ENCODE assay signal across 8 cellular contexts in the genomic region with DNA sequence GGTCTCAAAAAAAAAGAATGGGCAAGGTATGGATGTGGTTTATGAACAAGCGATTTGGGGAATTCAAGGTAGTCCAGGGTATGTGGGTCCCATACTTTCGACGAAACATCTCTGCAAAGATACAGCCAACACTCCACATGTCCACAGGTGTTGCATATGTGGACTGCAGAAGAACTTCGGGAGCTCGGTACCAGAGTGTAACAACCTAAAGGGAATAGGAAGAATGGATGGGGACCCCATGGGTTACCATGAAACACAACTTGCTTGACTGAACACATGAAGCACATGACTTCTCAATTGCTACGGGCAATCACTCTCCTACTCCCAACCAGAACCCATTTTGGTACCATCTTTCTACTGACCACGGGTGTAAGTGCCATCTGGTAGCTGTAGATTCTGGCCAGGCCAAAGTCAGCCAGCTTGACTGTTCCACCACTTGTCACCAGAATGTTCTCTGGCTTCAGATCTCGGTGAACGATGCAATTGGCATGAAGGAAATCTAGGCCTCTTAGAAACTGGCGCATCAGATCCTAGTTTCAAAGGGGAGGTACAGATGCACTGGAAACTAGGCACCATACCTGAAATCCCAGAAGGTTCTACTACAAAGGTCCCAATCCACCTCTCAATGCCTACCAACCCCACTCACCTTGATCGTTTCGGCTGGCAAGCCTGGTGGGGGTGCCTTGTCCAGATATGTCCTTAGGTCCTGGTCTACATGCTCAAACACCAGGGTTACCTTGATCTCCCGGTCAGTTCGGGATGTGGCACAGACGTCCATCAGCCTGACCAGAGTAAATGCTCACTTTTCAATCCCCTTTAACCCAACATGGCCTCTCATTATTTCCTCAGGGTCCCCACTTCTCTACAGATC. TPM values are rescaled to one million over a fixed set of nuclear protein-coding genes. Genes with fewer than 3 reads are reported as not detected.
DNase-seq lines count a peak whose midpoint lies in the region; ATAC-seq and TF ChIP-seq lines count a peak whose summit lies in the region.

No MANE protein-coding gene starts in this region.

- peaks cover 44 to 55% (median 49%) of the 10 kb centered on the region in 3 donors for H3K4me1 Mint-ChIP-seq in naive B cell

- H3K4me3 ChIP-seq in BJ (ENCODE audit: low read depth, low read length) (peak overlapping the region; percentile 81), Loucy (ENCODE audit: low read length, poor library complexity, severe bottlenecking) (peak overlapping the region; percentile 99), colonic mucosa (peak overlapping the region; percentile 73)

- H3K9me2 ChIP-seq in Loucy (replicated peaks; ENCODE audit: low read depth, low read length) = no peaks in the 10 kb centered on the region

- H3K9me3 Mint-ChIP-seq in naive B cell = no peaks in the 10 kb centered on the region

- intact Hi-C loops in colonic mucosa (cut with DNase I) = no loop called here

- CTCF ChIA-PET in BJ (lab: Yijun Ruan, JAX) = interaction anchor here (1.0 kb wide), 1 partner anchor 9 kb away, joined by 3 read pairs; no protein-coding TSS in a partner anchor

- no peak overlapping the region for H2AFZ ChIP-seq in Loucy (ENCODE audit: low read length)

- H3K4me2 ChIP-seq in Loucy (ENCODE audit: low read depth, low read length, poor library complexity, severe bottlenecking) = peak overlapping the region; percentile 93

- H3K27ac ChIP-seq in colonic mucosa = no peak overlapping the region

- H3F3A ChIP-seq in Loucy (ENCODE audit: low read depth) = peaks cover 7% of the 10 kb centered on the region

- H3K27me3 Mint-ChIP-seq in naive B cell = no peaks in the 10 kb centered on the region

- no peak for DNase-seq in BJ (ENCODE audit: low read depth)
- DNase-seq in colonic mucosa = no peak
- no peak for DNase-seq in naive B cell
- no peak for DNase-seq in EL
- no peak for DNase-seq in effector CD8-positive, alpha-beta T cell (lab: John Stamatoyannopoulos, UW)
- no peak for DNase-seq in cerebellum (ENCODE audit: low spot score)
- DNase-seq in NOMO-1 treated with dmso at 0.1 percent for 144 hours (lab: John Stamatoyannopoulos, UW; ENCODE audit: unreplicated experiment) = no peak

- H4K20me1 ChIP-seq in Loucy (ENCODE audit: insufficient read depth, low read length, poor library complexity, severe bottlenecking) = peaks cover 25% of the 10 kb centered on the region

- peaks cover 42% of the 10 kb centered on the region for H3K79me2 ChIP-seq in Loucy (ENCODE audit: insufficient read depth, low read length)

- POLR2A ChIA-PET in BJ (lab: Charles Lee) = no interaction called here

- ATAC-seq in naive B cell (ENCODE audit: low read depth in 2 of 2) = no peak

- no peaks in the 10 kb centered on the region for H3K9me3 ChIP-seq in Loucy (ENCODE audit: insufficient read depth, low read depth, low read length)
- no peaks in the 10 kb centered on the region for H3K9me3 ChIP-seq in colonic mucosa

- H3K9ac ChIP-seq in Loucy (ENCODE audit: low read depth, low read length, poor library complexity, severe bottlenecking) (peak overlapping the region; percentile 99), colonic mucosa (ENCODE audit: low read depth in 2 of 2, low read length in 2 of 2) (peak overlapping the region in 1 of 2 donors; percentile 84)

- H3K27me3 ChIP-seq in BJ (ENCODE audit: control insufficient read depth, insufficient read depth, low read length) = peaks cover 2% of the 10 kb centered on the region
- H3K27me3 ChIP-seq in Loucy (ENCODE audit: insufficient read depth, low read length, poor library complexity, severe bottlenecking) = no peaks in the 10 kb centered on the region
- no peaks in the 10 kb centered on the region for H3K27me3 ChIP-seq in colonic mucosa

- no peaks in the 10 kb centered on the region for H3K36me3 Mint-ChIP-seq in naive B cell

- H3K4me1 ChIP-seq in Loucy (ENCODE audit: insufficient read depth, low read length, poor library complexity, severe bottlenecking) = peaks cover 33% of the 10 kb centered on the region
- no peaks in the 10 kb centered on the region for H3K4me1 ChIP-seq in colonic mucosa

- H3K4me3 Mint-ChIP-seq in naive B cell = peak overlapping the region; percentile 78 to 98 (median 92)

- peak overlapping the region in 3 of 6 donors; percentile 91 to 99 (median 95) for H3K27ac Mint-ChIP-seq in naive B cell

- peaks cover 15% of the 10 kb centered on the region for H3K36me3 ChIP-seq in BJ (ENCODE audit: control insufficient read depth, insufficient read depth, low read length)
- peaks cover 27% of the 10 kb centered on the region for H3K36me3 ChIP-seq in Loucy (ENCODE audit: insufficient read depth, low read length)
- peaks cover 6% of the 10 kb centered on the region for H3K36me3 ChIP-seq in colonic mucosa

- TF ChIP-seq CTCF in BJ (IDR thresholded peaks at IDR 0.05; ENCODE audit: insufficient read depth, low read depth, low read length) = no peak
- no peak for TF ChIP-seq CTCF in Loucy (conservative IDR thresholded peaks at IDR 0.05; ENCODE audit: low read length)
- no peak for TF ChIP-seq CTCF in colonic mucosa (IDR thresholded peaks at IDR 0.05)

RNA-seq across cellular contexts. Expression of a gene that starts 1.3 kb away (rescaled TPM):
- polyA plus RNA-seq in BJ (2011; rRNA removed) (208 and 293 TPM in 2 replicates), naive B cell (ENCODE audit: low read depth in 6 of 6) (10 to 100 TPM; 63.2 to 99.0 (median 67.8) TPM)
- polyA minus RNA-seq in BJ (2011; rRNA and poly(A)+ RNA removed) = 69.7 and 116 TPM in 2 replicates
- total RNA-seq in colonic mucosa (100 to 1,000 TPM in 1 of 2 donors, 10 to 100 TPM in 1; 45.7 to 121 TPM), cerebellum (48.5 TPM)

RNA-seq across cellular contexts. Expression of a gene that starts 4.1 kb away (rescaled TPM):
- polyA plus RNA-seq in BJ (2011; rRNA removed) = 3.1 and 6.2 TPM in 2 replicates
- polyA minus RNA-seq in BJ (2011; rRNA and poly(A)+ RNA removed) = 3.0 and 5.1 TPM in 2 replicates
- total RNA-seq in colonic mucosa = 10 to 100 TPM; 10.6 to 14.3 TPM
- 10 to 100 TPM; 10.9 to 21.0 (median 14.2) TPM for polyA plus RNA-seq in naive B cell (ENCODE audit: low read depth in 6 of 6)
- 12.2 TPM for total RNA-seq in cerebellum

RNA-seq across cellular contexts. Expression of a gene that starts 6.0 kb away (rescaled TPM):
- polyA plus RNA-seq in BJ (2011; rRNA removed) = 25.7 and 40.4 TPM in 2 replicates
- 22.7 and 28.2 TPM in 2 replicates for polyA minus RNA-seq in BJ (2011; rRNA and poly(A)+ RNA removed)
- 10 to 100 TPM; 19.3 to 32.3 TPM for total RNA-seq in colonic mucosa
- 10 to 100 TPM; 48.3 to 82.1 (median 57.7) TPM for polyA plus RNA-seq in naive B cell (ENCODE audit: low read depth in 6 of 6)
- total RNA-seq in cerebellum = 32.1 TPM

RNA-seq across cellular contexts. Expression of a gene that starts 12.3 kb away (rescaled TPM):
- 0.04 and 0.05 TPM in 2 replicates for polyA plus RNA-seq in BJ (2011; rRNA removed)
- polyA minus RNA-seq in BJ (2011; rRNA and poly(A)+ RNA removed) = 0.26 and 0.47 TPM in 2 replicates
- 1 to 10 TPM in 1 of 2 donors, under 1 TPM in 1; 0.86 to 1.0 TPM for total RNA-seq in colonic mucosa
- polyA plus RNA-seq in naive B cell (ENCODE audit: low read depth in 6 of 6) = 1 to 10 TPM; 1.2 to 4.0 (median 2.1) TPM
- total RNA-seq in cerebellum = 22.7 TPM

RNA-seq across cellular contexts. Expression of a gene that starts 16.1 kb away (rescaled TPM):
- polyA plus RNA-seq in BJ (2011; rRNA removed) (0.76 and 0.91 TPM in 2 replicates), naive B cell (ENCODE audit: low read depth in 6 of 6) (under 1 TPM in 3 of 6 donors, not detected in 3; 0.09 to 0.58 (median 0.31) TPM)
- 0.43 and 1.1 TPM in 2 replicates for polyA minus RNA-seq in BJ (2011; rRNA and poly(A)+ RNA removed)
- total RNA-seq in colonic mucosa (1 to 10 TPM in 1 of 2 donors, under 1 TPM in 1; 0.80 to 1.6 TPM), cerebellum (1.2 TPM)
